Comparison of ENCODE assay signal across 1 cellular context in genomic region chr17:1673041-1673790, GRCh38.
TF ChIP-seq lines count a peak whose summit lies in the region.

No MANE protein-coding gene starts in this region.

TF ChIP-seq in WTC11, 78 proteins besides CTCF, POLR2A, EP300 and RAD21 (continued from another document):
- TF ChIP-seq HMGXB4 (CRISPR knock-in tag; IDR thresholded peaks at IDR 0.05) (no peak), ZNF416 (CRISPR knock-in tag; IDR thresholded peaks at IDR 0.05) (no peak), ATF3 (CRISPR knock-in tag; conservative IDR thresholded peaks at IDR 0.05) (no peak), FOXP1 (CRISPR knock-in tag; IDR thresholded peaks at IDR 0.05; ENCODE audit: borderline replicate concordance) (no peak), AR (CRISPR knock-in tag; IDR thresholded peaks at IDR 0.05) (no peak), ATF6 (CRISPR knock-in tag; IDR thresholded peaks at IDR 0.05) (no peak), NR2C2 (CRISPR knock-in tag; IDR thresholded peaks at IDR 0.05) (no peak), MXD4 (CRISPR knock-in tag; IDR thresholded peaks at IDR 0.05; ENCODE audit: borderline replicate concordance) (no peak), CDX4 (CRISPR knock-in tag; IDR thresholded peaks at IDR 0.05; ENCODE audit: borderline replicate concordance) (no peak)
